21 cellular contexts compared by ENCODE assay signal in the genomic region with DNA sequence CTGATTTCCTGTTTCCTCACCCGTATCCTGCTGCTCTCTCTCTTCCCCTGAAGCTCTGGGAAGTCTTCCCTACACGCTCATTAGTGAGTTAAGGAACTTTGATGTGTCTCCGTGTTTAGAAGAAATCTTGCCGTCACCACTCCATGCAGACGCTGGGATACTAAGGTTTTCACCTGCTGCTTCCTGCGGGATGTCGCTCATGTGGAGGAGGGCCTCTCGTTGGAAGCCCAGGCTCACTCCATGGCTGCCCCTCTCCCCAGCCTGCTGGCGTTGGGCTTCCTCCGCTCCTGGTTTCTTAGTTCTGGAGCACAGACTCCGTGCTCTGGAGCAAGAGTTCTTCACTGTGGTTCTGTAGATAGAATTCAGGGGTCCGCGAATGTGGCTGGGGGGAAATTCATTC.
"Had no signal": no experiment of that assay in that cellular context is flagged by ENCODE, and none has a peak within 500 bp of the region (broad histone marks: within the 10 kb centered on the region; RNA-seq: fewer than 3 reads in every experiment).

No MANE protein-coding gene starts in this region.

- H3K27ac Mint-ChIP-seq: dendritic cell treated with granulocyte-macrophage colony-stimulating factor and Interleukin-4, amounts not matched to agents 40 ng/mL and 50 ng/mL, for 4 days; endodermal cell; natural killer cell treated with Interleukin-12 subunit alpha and Interleukin-12 subunit beta and Interleukin-15 and Interleukin-18, amount 100 ng/mL, for 72 hours; neural progenitor cell; stimulated activated memory B cell treated with anti-CD40 and anti-IgM and Interleukin-4, amounts not matched to agents 10 μg/mL and 1 μg/mL and 100 μg/mL, for 72 hours had no signal

- ATAC-seq: foreskin keratinocyte; gastroesophageal sphincter; heart right ventricle; left colon; lower lobe of right lung; natural killer cell treated with Interleukin-12 subunit alpha and Interleukin-12 subunit beta and Interleukin-15 and Interleukin-18, amount 100 ng/mL, for 72 hours; sciatic nerve; stimulated activated memory B cell treated with anti-CD40 and anti-IgM and Interleukin-4, amounts not matched to agents 10 μg/mL and 1 μg/mL and 100 μg/mL, for 72 hours; stimulated activated naive CD8-positive, alpha-beta T cell treated with anti-CD3 and anti-CD28 coated beads, Interleukin-15, Interleukin-2, amounts not matched to agents 100 U/mL and 50 U/mL, for 24 hours had no signal

- H3K4me1 Mint-ChIP-seq: endodermal cell; stimulated activated memory B cell treated with anti-CD40 and anti-IgM and Interleukin-4, amounts not matched to agents 10 μg/mL and 1 μg/mL and 100 μg/mL, for 72 hours had no signal

- H3K9me3 Mint-ChIP-seq: dendritic cell treated with granulocyte-macrophage colony-stimulating factor and Interleukin-4, amounts not matched to agents 40 ng/mL and 50 ng/mL, for 4 days; endodermal cell; natural killer cell treated with Interleukin-12 subunit alpha and Interleukin-12 subunit beta and Interleukin-15 and Interleukin-18, amount 100 ng/mL, for 72 hours; neural progenitor cell; stimulated activated memory B cell treated with anti-CD40 and anti-IgM and Interleukin-4, amounts not matched to agents 10 μg/mL and 1 μg/mL and 100 μg/mL, for 72 hours had no signal

- DNase-seq: effector CD8-positive, alpha-beta T cell; endodermal cell; foreskin keratinocyte; glutamatergic neuron; heart right ventricle; hippocampal formation; kidney glomerular epithelial cell; left colon; left ventricle myocardium inferior; lower lobe of right lung; stimulated activated CD4-positive, alpha-beta T cell treated with anti-CD3 and anti-CD28 coated beads, Interleukin-2, amount 100 ng/mL, for 24 hours; stimulated activated CD4-positive, alpha-beta T cell treated with anti-CD3 and anti-CD28 coated beads, Interleukin-4, amount 100 ng/mL, for 24 hours; stimulated activated naive CD8-positive, alpha-beta T cell treated with anti-CD3 and anti-CD28 coated beads, Interleukin-15, Interleukin-2, amounts not matched to agents 100 U/mL and 50 U/mL, for 24 hours; upper lobe of left lung; uterus had no signal

- H3K27me3 Mint-ChIP-seq: natural killer cell treated with Interleukin-12 subunit alpha and Interleukin-12 subunit beta and Interleukin-15 and Interleukin-18, amount 100 ng/mL, for 72 hours had no signal

- H3K4me3 Mint-ChIP-seq: dendritic cell treated with granulocyte-macrophage colony-stimulating factor and Interleukin-4, amounts not matched to agents 40 ng/mL and 50 ng/mL, for 4 days; endodermal cell; natural killer cell treated with Interleukin-12 subunit alpha and Interleukin-12 subunit beta and Interleukin-15 and Interleukin-18, amount 100 ng/mL, for 72 hours; neural progenitor cell; stimulated activated memory B cell treated with anti-CD40 and anti-IgM and Interleukin-4, amounts not matched to agents 10 μg/mL and 1 μg/mL and 100 μg/mL, for 72 hours had no signal

- H3K36me3 Mint-ChIP-seq: natural killer cell treated with Interleukin-12 subunit alpha and Interleukin-12 subunit beta and Interleukin-15 and Interleukin-18, amount 100 ng/mL, for 72 hours; stimulated activated memory B cell treated with anti-CD40 and anti-IgM and Interleukin-4, amounts not matched to agents 10 μg/mL and 1 μg/mL and 100 μg/mL, for 72 hours had no signal
